ENCODE assay signal across 21 cellular contexts in the genomic region with DNA sequence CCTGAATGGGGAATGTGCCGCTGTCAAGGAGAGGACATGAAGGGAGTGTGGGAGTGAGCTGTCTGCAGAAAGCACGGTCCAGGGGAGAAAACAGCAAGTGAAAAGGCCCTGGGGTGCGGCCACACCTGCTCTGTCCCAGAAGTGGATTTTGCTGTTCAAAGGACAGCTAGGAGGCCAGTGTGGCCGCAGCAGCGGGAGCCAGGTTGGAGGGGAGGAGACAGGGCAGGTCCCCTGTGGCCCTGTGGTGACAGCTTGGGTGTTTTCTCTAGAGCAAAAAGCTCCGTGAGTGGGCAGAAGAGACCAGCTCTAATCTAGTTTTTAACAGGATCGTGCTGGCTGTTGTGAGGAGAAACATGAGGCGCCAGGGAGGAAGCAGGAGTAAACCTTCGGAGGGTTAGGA. TPM values are rescaled to one million over a fixed set of nuclear protein-coding genes. Genes with fewer than 3 reads are reported as not detected.
DNase-seq lines count a peak whose midpoint lies in the region; ATAC-seq, FAIRE-seq and TF ChIP-seq lines count a peak whose summit lies in the region.
"Had no signal": no experiment of that assay in that cellular context is flagged by ENCODE, and none has a peak within 500 bp of the region (broad histone marks: within the 10 kb centered on the region; RNA-seq: fewer than 3 reads in every experiment).

No MANE protein-coding gene starts in this region.

- H3K4me3 ChIP-seq in mesenchymal stem cell (ENCODE audit: insufficient read depth in 1 of 2, low read depth in 1 of 2, low read length in 2 of 2): no peak overlapping the region
- H3K4me3 ChIP-seq in small intestine (ENCODE audit: low read depth in 1 of 2, low read length in 2 of 2): peak overlapping the region in 1 of 2 donors; percentile 14
- H3K4me3 ChIP-seq: A549, GM12878 had no signal

- H3K4me2 ChIP-seq in mesenchymal stem cell (ENCODE audit: low read length, poor library complexity, severe bottlenecking): no peak overlapping the region
- H3K4me2 ChIP-seq: A549, KMS-11 had no signal

- peaks cover 5% of the 10 kb centered on the region; the same call in 1 of the 2 replicates for H3K9me3 Mint-ChIP-seq in WTC11
- H3K9me3 Mint-ChIP-seq: CD4-positive, alpha-beta T cell had no signal

- no peak for TF ChIP-seq CTCF in WTC11 (IDR thresholded peaks at IDR 0.05)

- H3K27me3 Mint-ChIP-seq in WTC11 (ENCODE audit: low read depth): no peaks in the 10 kb centered on the region

- H3K27ac ChIP-seq in mesenchymal stem cell (ENCODE audit: low read length, poor library complexity, severe bottlenecking) (no peak overlapping the region), small intestine (ENCODE audit: low read depth in 1 of 2, low read length in 1 of 2) (peak overlapping the region; percentile 17 to 63)
- H3K27ac ChIP-seq: 22Rv1, A549, KMS-11 had no signal

- peak overlapping the region; percentile 5 for H2BK15ac ChIP-seq in mesenchymal stem cell (ENCODE audit: low read depth, poor library complexity, severe bottlenecking)

- H3K9me3 ChIP-seq in mesenchymal stem cell (ENCODE audit: control insufficient read depth, low read length) (peaks cover 5% of the 10 kb centered on the region), small intestine (ENCODE audit: control insufficient read depth, low read depth) (no peaks in the 10 kb centered on the region)

- H3K18ac ChIP-seq in mesenchymal stem cell (ENCODE audit: low read depth in 1 of 2, low read length in 2 of 2): no peak overlapping the region

- H3K23ac ChIP-seq in mesenchymal stem cell (ENCODE audit: low read length in 2 of 2): no peak overlapping the region

- no peaks in the 10 kb centered on the region for H3K79me1 ChIP-seq in mesenchymal stem cell (replicated peaks; ENCODE audit: low read length, poor library complexity, severe bottlenecking)

- peaks cover 10 to 53% of the 10 kb centered on the region in 2 experiments for H3K27me3 ChIP-seq in mesenchymal stem cell (ENCODE audit: control insufficient read depth in 1 of 2, insufficient read depth in 1 of 2, low read length in 2 of 2)
- no peaks in the 10 kb centered on the region for H3K27me3 ChIP-seq in small intestine (ENCODE audit: control insufficient read depth in 2 of 2, insufficient read depth in 2 of 2, low read length in 2 of 2)

- H3K14ac ChIP-seq in mesenchymal stem cell (ENCODE audit: low read length in 2 of 2): no peak overlapping the region

- peak overlapping the region; percentile 2; the same call in 1 of the 2 replicates for H3K27ac Mint-ChIP-seq in WTC11
- H3K27ac Mint-ChIP-seq: CD4-positive, alpha-beta T cell had no signal

- H4K8ac ChIP-seq in mesenchymal stem cell (ENCODE audit: low read length): no peak overlapping the region

- H2AK5ac ChIP-seq in mesenchymal stem cell (ENCODE audit: low read length, severe bottlenecking): no peak overlapping the region

- no peak overlapping the region for H2AFZ ChIP-seq in mesenchymal stem cell (ENCODE audit: low read depth, low read length)

- H3K4ac ChIP-seq in mesenchymal stem cell (ENCODE audit: low read depth in 1 of 2, low read length in 2 of 2): no peak overlapping the region

- no peak overlapping the region for H2BK12ac ChIP-seq in mesenchymal stem cell (ENCODE audit: low read length in 2 of 2)

- H3K4me1 Mint-ChIP-seq in WTC11: peaks cover 46% of the 10 kb centered on the region

- no peak for ATAC-seq in WTC11
- ATAC-seq in HG03139 (IDR thresholded peaks at IDR 0.05; ENCODE audit: unreplicated experiment): no peak
- no peak for ATAC-seq in HG02884 (IDR thresholded peaks at IDR 0.05; ENCODE audit: unreplicated experiment)
- ATAC-seq: A549, GM12878 had no signal

- H3K4me1 ChIP-seq in mesenchymal stem cell (ENCODE audit: control insufficient read depth, insufficient read depth, low read depth, low read length) (no peaks in the 10 kb centered on the region), small intestine (ENCODE audit: control insufficient read depth in 2 of 2, insufficient read depth in 1 of 2, low read depth in 1 of 2, low read length in 1 of 2) (peaks cover 3 to 9% of the 10 kb centered on the region in 2 donors)

- 70% methylated on average over 6 of the region's 9 CpGs for WGBS in mesenchymal stem cell
- 22 to 54% (median 29%) methylated on average over 9 of the region's 9 CpGs for WGBS in small intestine, 3 donors

- CTCF ChIA-PET in WTC11 (lab: Charles Lee): interaction anchor here (1.1 to 4.6 kb wide), 5 partner anchors 11 to 184 kb away, joined by 3 to 24 read pairs (median 4); no protein-coding TSS in a partner anchor

- DNase-seq in DMS 273 (lab: John Stamatoyannopoulos, UW; ENCODE audit: unreplicated experiment): peak; percentile 12
- DNase-seq in DMS 273 treated with DMSO at 0.1 percent for 48 hours (lab: John Stamatoyannopoulos, UW): no peak
- no peak for DNase-seq in WTC11 (ENCODE audit: low spot score)
- no peak for DNase-seq in mesenchymal stem cell
- DNase-seq in small intestine: peak; percentile 54
- DNase-seq in NCI-H2081 treated with DMSO at 0.1 percent for 48 hours (lab: John Stamatoyannopoulos, UW): no peak
- DNase-seq: AML-193; CD4-positive, alpha-beta T cell; DMS53; DND-41; EL; H9 had no signal

- peaks cover 6% of the 10 kb centered on the region; the same call in 1 of the 2 replicates for H3K36me3 Mint-ChIP-seq in WTC11

- H2BK120ac ChIP-seq in mesenchymal stem cell (ENCODE audit: low read depth, low read length): no peak overlapping the region

- no peak overlapping the region for H3K9ac ChIP-seq in mesenchymal stem cell (ENCODE audit: low read length)
- H3K9ac ChIP-seq: KMS-11 had no signal

- no peak overlapping the region for H3K4me3 Mint-ChIP-seq in WTC11
- H3K4me3 Mint-ChIP-seq: CD4-positive, alpha-beta T cell; H9 had no signal

- H3K36me3 ChIP-seq in mesenchymal stem cell (ENCODE audit: control insufficient read depth in 1 of 2, insufficient read depth in 2 of 2, low read depth in 1 of 2, low read length in 2 of 2): no peaks in the 10 kb centered on the region
- no peaks in the 10 kb centered on the region for H3K36me3 ChIP-seq in small intestine (ENCODE audit: control insufficient read depth in 2 of 2, insufficient read depth in 2 of 2, low read length in 2 of 2)

- H2BK5ac ChIP-seq in mesenchymal stem cell (ENCODE audit: low read depth, low read length, poor library complexity, severe bottlenecking): no peak overlapping the region

- POLR2A ChIA-PET in WTC11 (lab: Charles Lee): no interaction called here

- no peak for FAIRE-seq in small intestine (lab: Jason Lieb, UNC)
- FAIRE-seq: GM12878, H1 had no signal

- no peak overlapping the region for H4K91ac ChIP-seq in mesenchymal stem cell (ENCODE audit: low read length)

TF ChIP-seq in WTC11, 78 proteins besides CTCF, POLR2A, EP300 and RAD21 (continues in another document):
- no peak for TF ChIP-seq ZNF671 (CRISPR knock-in tag; IDR thresholded peaks at IDR 0.05)
- TF ChIP-seq, protein P1, sequence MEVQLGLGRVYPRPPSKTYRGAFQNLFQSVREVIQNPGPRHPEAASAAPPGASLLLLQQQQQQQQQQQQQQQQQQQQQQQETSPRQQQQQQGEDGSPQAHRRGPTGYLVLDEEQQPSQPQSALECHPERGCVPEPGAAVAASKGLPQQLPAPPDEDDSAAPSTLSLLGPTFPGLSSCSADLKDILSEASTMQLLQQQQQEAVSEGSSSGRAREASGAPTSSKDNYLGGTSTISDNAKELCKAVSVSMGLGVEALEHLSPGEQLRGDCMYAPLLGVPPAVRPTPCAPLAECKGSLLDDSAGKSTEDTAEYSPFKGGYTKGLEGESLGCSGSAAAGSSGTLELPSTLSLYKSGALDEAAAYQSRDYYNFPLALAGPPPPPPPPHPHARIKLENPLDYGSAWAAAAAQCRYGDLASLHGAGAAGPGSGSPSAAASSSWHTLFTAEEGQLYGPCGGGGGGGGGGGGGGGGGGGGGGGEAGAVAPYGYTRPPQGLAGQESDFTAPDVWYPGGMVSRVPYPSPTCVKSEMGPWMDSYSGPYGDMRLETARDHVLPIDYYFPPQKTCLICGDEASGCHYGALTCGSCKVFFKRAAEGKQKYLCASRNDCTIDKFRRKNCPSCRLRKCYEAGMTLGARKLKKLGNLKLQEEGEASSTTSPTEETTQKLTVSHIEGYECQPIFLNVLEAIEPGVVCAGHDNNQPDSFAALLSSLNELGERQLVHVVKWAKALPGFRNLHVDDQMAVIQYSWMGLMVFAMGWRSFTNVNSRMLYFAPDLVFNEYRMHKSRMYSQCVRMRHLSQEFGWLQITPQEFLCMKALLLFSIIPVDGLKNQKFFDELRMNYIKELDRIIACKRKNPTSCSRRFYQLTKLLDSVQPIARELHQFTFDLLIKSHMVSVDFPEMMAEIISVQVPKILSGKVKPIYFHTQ (CRISPR knock-in tag; IDR thresholded peaks at IDR 0.05): no peak
- no peak for TF ChIP-seq SOX15 (CRISPR knock-in tag; IDR thresholded peaks at IDR 0.05)
- TF ChIP-seq, protein P2, sequence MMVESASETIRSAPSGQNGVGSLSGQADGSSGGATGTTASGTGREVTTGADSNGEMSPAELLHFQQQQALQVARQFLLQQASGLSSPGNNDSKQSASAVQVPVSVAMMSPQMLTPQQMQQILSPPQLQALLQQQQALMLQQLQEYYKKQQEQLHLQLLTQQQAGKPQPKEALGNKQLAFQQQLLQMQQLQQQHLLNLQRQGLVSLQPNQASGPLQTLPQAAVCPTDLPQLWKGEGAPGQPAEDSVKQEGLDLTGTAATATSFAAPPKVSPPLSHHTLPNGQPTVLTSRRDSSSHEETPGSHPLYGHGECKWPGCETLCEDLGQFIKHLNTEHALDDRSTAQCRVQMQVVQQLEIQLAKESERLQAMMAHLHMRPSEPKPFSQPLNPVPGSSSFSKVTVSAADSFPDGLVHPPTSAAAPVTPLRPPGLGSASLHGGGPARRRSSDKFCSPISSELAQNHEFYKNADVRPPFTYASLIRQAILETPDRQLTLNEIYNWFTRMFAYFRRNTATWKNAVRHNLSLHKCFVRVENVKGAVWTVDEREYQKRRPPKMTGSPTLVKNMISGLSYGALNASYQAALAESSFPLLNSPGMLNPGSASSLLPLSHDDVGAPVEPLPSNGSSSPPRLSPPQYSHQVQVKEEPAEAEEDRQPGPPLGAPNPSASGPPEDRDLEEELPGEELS (CRISPR knock-in tag; IDR thresholded peaks at IDR 0.05): no peak
- TF ChIP-seq MYBL2 (CRISPR knock-in tag; IDR thresholded peaks at IDR 0.05): no peak

RNA-seq across cellular contexts. Expression of a gene that starts 4.5 kb away (rescaled TPM):
- total RNA-seq in WTC11 (2021): 6.9 to 7.7 TPM (median 7.3 TPM) in 3 replicates
- not detected for polyA plus RNA-seq in mesenchymal stem cell (2013, experiment 1 of 2)
- polyA plus RNA-seq in mesenchymal stem cell (2013, experiment 2 of 2): not detected
- 10 to 100 TPM in 1 of 3 donors, 1 to 10 TPM in 2; 8.5 to 20.5 (median 8.8) TPM for polyA plus RNA-seq in small intestine
- total RNA-seq: CD4-positive, alpha-beta T cell; G401; GM12878 had no signal
- polyA plus RNA-seq: BJ, GM12878 had no signal

Comparison
In these comparisons a context has a peak if more than half of its experiments do, and no peak if none do; other contexts are left out.
1. DNase-seq: peak in DMS 273 (single experiment) and small intestine (single experiment); none in DMS 273 treated with DMSO at 0.1 percent for 48 hours (single experiment), WTC11 (single experiment), mesenchymal stem cell (single experiment) and NCI-H2081 treated with DMSO at 0.1 percent for 48 hours (single experiment).